Comparison of ENCODE assay signal across 9 cellular contexts in the genomic region with DNA sequence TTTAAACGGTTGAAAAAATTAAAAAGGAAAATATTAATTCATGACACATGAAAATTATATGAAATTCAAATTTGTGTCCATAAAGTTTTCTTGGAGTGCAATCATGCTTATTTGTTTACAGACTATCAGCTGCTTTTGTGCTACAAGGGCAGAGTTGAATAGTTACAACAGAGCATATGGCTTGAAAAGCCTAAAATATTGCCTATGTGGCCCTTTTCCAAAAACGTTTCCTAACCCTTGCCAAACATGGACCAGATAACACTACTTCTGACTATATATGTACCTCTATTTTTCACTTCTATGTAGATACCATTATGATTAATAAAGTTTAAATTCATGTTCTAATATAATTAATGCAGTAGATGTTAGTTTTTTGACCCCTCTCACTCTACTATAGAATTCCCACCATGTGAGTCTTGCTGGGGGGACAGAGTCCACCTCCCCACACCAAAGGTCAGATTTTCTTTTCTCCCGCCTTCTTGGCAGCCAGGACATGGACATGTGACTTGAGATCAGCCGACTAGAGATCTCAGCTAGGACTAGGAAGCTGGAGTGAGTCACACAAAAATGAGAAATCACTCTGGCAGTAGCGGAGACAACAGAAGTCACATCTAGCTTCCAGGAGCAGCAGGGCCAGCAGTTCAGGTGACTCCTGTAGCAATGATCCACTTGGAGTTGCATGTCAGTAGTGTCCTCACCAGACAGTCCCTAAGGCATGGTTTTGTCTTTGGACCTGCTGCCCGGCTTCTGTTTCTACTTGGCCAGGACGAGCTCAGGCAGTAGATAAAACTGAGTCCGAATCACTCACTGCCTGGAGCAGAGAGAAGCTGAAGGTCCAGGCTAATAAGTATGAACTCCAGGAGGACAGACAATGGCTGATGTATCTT. TPM values are rescaled to one million over a fixed set of nuclear protein-coding genes. Genes with fewer than 3 reads are reported as not detected.
A peak's percentile ranks its signal among the peaks of the same experiment; 100 is the strongest.
DNase-seq lines count a peak whose midpoint lies in the region; ATAC-seq and TF ChIP-seq lines count a peak whose summit lies in the region.
"Had no signal": no experiment of that assay in that cellular context is flagged by ENCODE, and none has a peak within 500 bp of the region (broad histone marks: within the 10 kb centered on the region; RNA-seq: fewer than 3 reads in every experiment).

No MANE protein-coding gene starts in this region.

- H3K4me1 Mint-ChIP-seq in HFFc6 (ENCODE audit: low read depth) = peaks cover 49% of the 10 kb centered on the region
- H3K4me1 Mint-ChIP-seq in activated CD4-positive, alpha-beta T cell treated with anti-CD3 and anti-CD28 coated beads for 36 hours = peaks cover 7% of the 10 kb centered on the region

- POLR2A ChIA-PET in activated CD4-positive, alpha-beta T cell treated with anti-CD3 and anti-CD28 coated beads for 36 hours (lab: Charles Lee) = interaction anchor here (0.7 kb wide), 1 partner anchor 879 kb away, joined by 3 read pairs; no protein-coding TSS in a partner anchor

- H3K4me3 Mint-ChIP-seq in HFFc6 = peak overlapping the region; percentile 6
- no peak overlapping the region for H3K4me3 Mint-ChIP-seq in activated CD4-positive, alpha-beta T cell treated with anti-CD3 and anti-CD28 coated beads for 36 hours
- H3K4me3 Mint-ChIP-seq: T-helper 1 cell treated with Interleukin-12 subunit alpha and Interleukin-12 subunit beta and Interleukin-4 antibody, amounts not matched to agents 30 μg/mL and 1 μg/mL, for 36 hours had no signal

- CTCF ChIA-PET in activated CD4-positive, alpha-beta T cell treated with anti-CD3 and anti-CD28 coated beads for 36 hours (lab: Charles Lee) = interaction anchor here (0.6 to 8.2 kb wide), 10 partner anchors 9 to 473 kb away, joined by 3 to 129 read pairs (median 4); partner anchors contain the start of gene SNX1

- TF ChIP-seq CTCF in HFFc6 (IDR thresholded peaks at IDR 0.05) (no peak), breast epithelium (IDR thresholded peaks at IDR 0.05) (no peak)

- DNase-seq in HFFc6 (peak; percentile 84), breast epithelium (ENCODE audit: low spot score in 2 of 2) (peak in 1 of 2 donors; percentile 50), kidney tubule cell (ENCODE audit: low spot score) (peak; percentile 88), superior temporal gyrus (ENCODE audit: extremely low spot score) (peak; percentile 58), KBM-7 (no peak), NCI-H1930 (lab: John Stamatoyannopoulos, UW) (no peak), GDM1 (lab: John Stamatoyannopoulos, UW) (no peak)
- no peak for DNase-seq in activated CD4-positive, alpha-beta T cell treated with anti-CD3 and anti-CD28 coated beads for 36 hours

- no peaks in the 10 kb centered on the region for H3K27me3 ChIP-seq in breast epithelium

- H3K4me1 ChIP-seq in breast epithelium = no peaks in the 10 kb centered on the region

- no peak overlapping the region for H3K4me3 ChIP-seq in breast epithelium

- H3K36me3 ChIP-seq in breast epithelium = no peaks in the 10 kb centered on the region

- no peaks in the 10 kb centered on the region for H3K9me3 ChIP-seq in breast epithelium

- peak overlapping the region; percentile 82 for H3K27ac Mint-ChIP-seq in HFFc6
- no peak overlapping the region for H3K27ac Mint-ChIP-seq in activated CD4-positive, alpha-beta T cell treated with anti-CD3 and anti-CD28 coated beads for 36 hours
- H3K27ac Mint-ChIP-seq: T-helper 1 cell treated with Interleukin-12 subunit alpha and Interleukin-12 subunit beta and Interleukin-4 antibody, amounts not matched to agents 30 μg/mL and 1 μg/mL, for 36 hours had no signal

- ATAC-seq in activated CD4-positive, alpha-beta T cell treated with anti-CD3 and anti-CD28 coated beads for 36 hours = no peak

- H3K27ac ChIP-seq in breast epithelium = peak overlapping the region; percentile 80 to 88

- no peaks in the 10 kb centered on the region for H3K9me3 Mint-ChIP-seq in HFFc6
- no peaks in the 10 kb centered on the region for H3K9me3 Mint-ChIP-seq in activated CD4-positive, alpha-beta T cell treated with anti-CD3 and anti-CD28 coated beads for 36 hours (ENCODE audit: low read depth)
- H3K9me3 Mint-ChIP-seq: T-helper 1 cell treated with Interleukin-12 subunit alpha and Interleukin-12 subunit beta and Interleukin-4 antibody, amounts not matched to agents 30 μg/mL and 1 μg/mL, for 36 hours had no signal

- H3K27me3 Mint-ChIP-seq in HFFc6 (ENCODE audit: insufficient read depth) = no peaks in the 10 kb centered on the region
- H3K27me3 Mint-ChIP-seq in activated CD4-positive, alpha-beta T cell treated with anti-CD3 and anti-CD28 coated beads for 36 hours = no peaks in the 10 kb centered on the region

- in situ Hi-C loops in KBM-7 (cut with MboI; ENCODE audit: low pct_unique_long_range_greater_than_20kb, low sequenced_read_pairs) = loop anchor here (25.0 kb wide), 1 partner anchor 459 kb away; no protein-coding TSS in a partner anchor

- intact Hi-C loops in breast epithelium (cut with DNase I; ENCODE audit: low total_unique reads) = no loop called here
- intact Hi-C loops in activated CD4-positive, alpha-beta T cell treated with anti-CD3 and anti-CD28 coated beads for 36 hours (cut with DNase I, micrococcal nuclease) = no loop called here

- H3K36me3 Mint-ChIP-seq in HFFc6 (ENCODE audit: low read depth) = peaks cover 23% of the 10 kb centered on the region
- peaks cover 14% of the 10 kb centered on the region for H3K36me3 Mint-ChIP-seq in activated CD4-positive, alpha-beta T cell treated with anti-CD3 and anti-CD28 coated beads for 36 hours (ENCODE audit: low read depth)

- TF ChIP-seq POLR2A in breast epithelium (IDR thresholded peaks at IDR 0.05) = no peak

RNA-seq across cellular contexts. Expression of gene CIAO2A, which starts 22.4 kb away (rescaled TPM):
- total RNA-seq in HFFc6 (2021; fragmentation: NEBNext Ultra II Directional; extraction: Animal tissue kit (Norgen Biotek cat#: 25700)) = 10 to 100 TPM; 46.5 to 61.1 (median 53.2) TPM
- total RNA-seq in breast epithelium = 10 to 100 TPM; 42.6 to 71.8 (median 50.9) TPM
- total RNA-seq in activated CD4-positive, alpha-beta T cell treated with anti-CD3 and anti-CD28 coated beads for 36 hours = 100 to 1,000 TPM in 1 of 2 experiments, 10 to 100 TPM in 1; 95.5 to 111 TPM

RNA-seq across cellular contexts. Expression of gene SNX1, which starts 24.6 kb away (rescaled TPM):
- 100 to 1,000 TPM in 1 of 6 experiments, 10 to 100 TPM in 5; 87.4 to 102 (median 96.1) TPM for total RNA-seq in HFFc6 (2021; fragmentation: NEBNext Ultra II Directional; extraction: Animal tissue kit (Norgen Biotek cat#: 25700))
- 100 to 1,000 TPM; 107 to 144 (median 125) TPM for total RNA-seq in breast epithelium
- 100 to 1,000 TPM in 1 of 2 experiments, 10 to 100 TPM in 1; 92.2 to 108 TPM for total RNA-seq in activated CD4-positive, alpha-beta T cell treated with anti-CD3 and anti-CD28 coated beads for 36 hours

RNA-seq across cellular contexts. Expression of gene DAPK2, which starts 24.9 kb away (rescaled TPM):
- total RNA-seq in HFFc6 (2021; fragmentation: NEBNext Ultra II Directional; extraction: Animal tissue kit (Norgen Biotek cat#: 25700)) = 1 to 10 TPM; 2.1 to 5.7 (median 5.1) TPM
- 10 to 100 TPM; 23.6 to 37.3 (median 29.6) TPM for total RNA-seq in breast epithelium
- 1 to 10 TPM; 1.0 to 1.3 TPM for total RNA-seq in activated CD4-positive, alpha-beta T cell treated with anti-CD3 and anti-CD28 coated beads for 36 hours

Comparison
In these comparisons a context has a peak if more than half of its experiments do, and no peak if none do; other contexts are left out.
1. DNase-seq: peak in HFFc6 (single experiment), kidney tubule cell (single experiment) and superior temporal gyrus (single experiment); none in KBM-7 (single experiment), activated CD4-positive, alpha-beta T cell treated with anti-CD3 and anti-CD28 coated beads for 36 hours (single experiment), NCI-H1930 (0 of 2) and GDM1 (single experiment).